12 cellular contexts compared by ENCODE assay signal in genomic region chr19:5018224-5019015, GRCh38. TPM values are rescaled to one million over a fixed set of nuclear protein-coding genes. Genes with fewer than 3 reads are reported as not detected.
DNase-seq lines count a peak whose midpoint lies in the region; ATAC-seq and TF ChIP-seq lines count a peak whose summit lies in the region.
"Had no signal": no experiment of that assay in that cellular context is flagged by ENCODE, and none has a peak within 500 bp of the region (broad histone marks: within the 10 kb centered on the region; RNA-seq: fewer than 3 reads in every experiment).

No MANE protein-coding gene starts in this region.

- H3K36me3 Mint-ChIP-seq in MCF 10A (ENCODE audit: insufficient read depth, unreplicated experiment), result peaks cover 43% of the 10 kb centered on the region

- CTCF ChIA-PET in MCF 10A (lab: Yijun Ruan, JAX), result interaction anchor here (0.6 to 1.7 kb wide), 3 partner anchors 13 to 604 kb away, joined by 3 to 9 read pairs (median 4); partner anchors contain the start of gene SAFB2

- peak; percentile 75 for ATAC-seq in sciatic nerve

- TF ChIP-seq CTCF in MCF 10A (IDR thresholded peaks at IDR 0.05; ENCODE audit: unreplicated experiment), result no peak

- intact Hi-C loops in sciatic nerve (cut with DNase I), result loop anchor here (10.0 kb wide), 1 partner anchor 484 kb away; the partner anchor contains the start of gene PLIN5
- intact Hi-C loops in MCF 10A (cut with micrococcal nuclease), result no loop called here

- H3K4me1 Mint-ChIP-seq in MCF 10A (ENCODE audit: insufficient read depth, unreplicated experiment), result peaks cover 7% of the 10 kb centered on the region

- no peak overlapping the region for H3K27ac Mint-ChIP-seq in MCF 10A (ENCODE audit: low read depth, unreplicated experiment)

- no peak overlapping the region for H3K4me3 Mint-ChIP-seq in MCF 10A (ENCODE audit: unreplicated experiment)

- H3K9me3 Mint-ChIP-seq in MCF 10A (ENCODE audit: unreplicated experiment), result no peaks in the 10 kb centered on the region

- POLR2A ChIA-PET in MCF 10A (lab: Yijun Ruan, JAX), result interaction anchor here (0.5 to 1.7 kb wide), 3 partner anchors 8 to 1649 kb away, joined by 3 to 7 read pairs (median 5); no protein-coding TSS in a partner anchor

- H3K27me3 Mint-ChIP-seq in MCF 10A (ENCODE audit: insufficient read depth, unreplicated experiment), result no peaks in the 10 kb centered on the region

- no TSS peak for BruUV-seq in MCF 10A (replicated peaks; lab: Mats Ljungman, UMichigan)

- peak; percentile 65 for DNase-seq in EL
- DNase-seq in RPMI7951 (ENCODE audit: low read depth), result peak; percentile 63
- peak; percentile 78 for DNase-seq in fibroblast of peridontal ligament (ENCODE audit: extremely low read depth)
- DNase-seq in sciatic nerve (ENCODE audit: low spot score), result no peak
- DNase-seq in amygdala (lab: John Stamatoyannopoulos, UW), result no peak
- DNase-seq in COLO668 (lab: John Stamatoyannopoulos, UW; ENCODE audit: unreplicated experiment), result no peak
- DNase-seq in MCF 10A (ENCODE audit: unreplicated experiment), result no peak
- DNase-seq: activated CD4-positive, alpha-beta T cell treated with anti-CD3 and anti-CD28 coated beads, Interleukin-2, amount 50 U/mL, for 4 hours; hypothalamus; NCI-H1048; NCI-H526 treated with DMSO at 0.1 percent for 48 hours; sigmoid colon had no signal

RNA-seq across cellular contexts. Expression of gene KDM4B, which starts 49.5 kb away (rescaled TPM):
- total RNA-seq in RPMI7951 (2014; rRNA removed; shearing (Covaris generic)), result 6.2 and 6.8 TPM in 2 replicates
- 60.1 TPM for total RNA-seq in sciatic nerve
- 34.4 and 36.3 TPM in 2 replicates for total RNA-seq in MCF 10A (2022)

Comparison
In these comparisons a context has a peak if more than half of its experiments do, and no peak if none do; other contexts are left out.
1. DNase-seq: peak in EL (single experiment), RPMI7951 (single experiment) and fibroblast of peridontal ligament (single experiment); none in sciatic nerve (single experiment), amygdala (0 of 56), COLO668 (single experiment) and MCF 10A (single experiment).